Comparison of ENCODE assay signal across 14 cellular contexts in the genomic region with DNA sequence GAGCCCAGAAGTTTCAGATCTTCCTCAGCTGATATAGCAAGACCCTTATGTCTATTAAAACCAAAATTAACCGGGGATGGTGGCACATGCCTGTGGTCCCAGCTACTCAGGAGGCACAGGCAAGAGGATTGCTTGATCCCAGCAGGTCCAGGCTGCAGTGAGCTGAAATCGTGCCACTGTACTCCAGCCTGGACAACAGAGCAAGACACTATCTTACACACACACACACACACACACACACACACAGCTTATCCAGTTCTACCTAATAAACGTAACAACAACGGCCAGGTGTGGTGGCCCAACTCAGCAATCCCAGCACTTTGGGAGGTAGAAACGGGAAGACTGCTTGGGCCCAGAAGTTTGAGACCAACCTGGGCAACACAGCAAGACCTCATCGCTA.
"Had no signal": no experiment of that assay in that cellular context is flagged by ENCODE, and none has a peak within 500 bp of the region (broad histone marks: within the 10 kb centered on the region; RNA-seq: fewer than 3 reads in every experiment).

No MANE protein-coding gene starts in this region.

- ATAC-seq: foreskin keratinocyte, natural killer cell, right cardiac atrium had no signal

- H3K27me3 ChIP-seq: colonic mucosa, foreskin keratinocyte, ovary had no signal

- H3K4me3 Mint-ChIP-seq: natural killer cell had no signal

- H3K4me2 ChIP-seq: smooth muscle cell had no signal

- H3K36me3 ChIP-seq: colonic mucosa, ovary had no signal

- H3K9me3 Mint-ChIP-seq: natural killer cell had no signal

- H3K4me1 ChIP-seq: colonic mucosa, foreskin keratinocyte had no signal

- H3K9me3 ChIP-seq: colonic mucosa, ovary had no signal

- H3K27ac Mint-ChIP-seq: natural killer cell had no signal

- DNase-seq: colonic mucosa; dermis blood vessel endothelial cell; erythroblast; foreskin keratinocyte; kidney glomerular epithelial cell; mesendoderm; natural killer cell; nucleus accumbens; ovary; right cardiac atrium; stimulated activated CD4-positive, alpha-beta T cell treated with anti-CD3 and anti-CD28 coated beads, Interleukin-2, amount 100 ng/mL, for 48 hours; stimulated activated naive CD4-positive, alpha-beta T cell treated with Interleukin-2 at 50 U/mL for 16 hours; trophoblast cell had no signal

- H3K4me3 ChIP-seq: colonic mucosa, ovary, smooth muscle cell had no signal
